Comparison of ENCODE assay signal across 9 cellular contexts in genomic region chr15:92845109-92845508, GRCh38. TPM values are rescaled to one million over a fixed set of nuclear protein-coding genes. Genes with fewer than 3 reads are reported as not detected.
DNase-seq lines count a peak whose midpoint lies in the region; ATAC-seq, FAIRE-seq and TF ChIP-seq lines count a peak whose summit lies in the region.
"Had no signal": no experiment of that assay in that cellular context is flagged by ENCODE, and none has a peak within 500 bp of the region (broad histone marks: within the 10 kb centered on the region; RNA-seq: fewer than 3 reads in every experiment).

No MANE protein-coding gene starts in this region.

- H3K27me3 ChIP-seq in GM12878 (replicated peaks in 1 of 2; ENCODE audit: control insufficient read depth in 2 of 2, insufficient read depth in 2 of 2, low read length in 1 of 2) (no peaks in the 10 kb centered on the region), right lobe of liver (no peaks in the 10 kb centered on the region)

- DNase-seq in GF-D8 (lab: John Stamatoyannopoulos, UW) (peak; percentile 79), NAMALWA (ENCODE audit: low spot score) (peak; percentile 84), GM12878 (ENCODE audit: low read depth, low spot score) (peak; percentile 74), right lobe of liver (no peak), AG20443 (ENCODE audit: low spot score) (no peak), NCI-H524 (lab: John Stamatoyannopoulos, UW) (no peak)

- SMC1A ChIA-PET in GM12878 (lab: Charles Lee; ENCODE audit: uncharacterized antibody, unreplicated experiment), result interaction anchor here (1.0 to 4.7 kb wide), 6 partner anchors 14 to 61 kb away, joined by 3 to 46 read pairs (median 5); no protein-coding TSS in a partner anchor

- no peak for TF ChIP-seq RAD21 in GM12878 (IDR thresholded peaks at IDR 0.05; ENCODE audit: insufficient read depth, low read depth, low read length)

- H3K36me3 ChIP-seq in GM12878 (ENCODE audit: control insufficient read depth in 2 of 2, insufficient read depth in 2 of 2, low read length in 1 of 2) (no peaks in the 10 kb centered on the region), right lobe of liver (no peaks in the 10 kb centered on the region)

- H4K20me1 ChIP-seq in GM12878 (ENCODE audit: control insufficient read depth, insufficient read depth), result no peaks in the 10 kb centered on the region

- intact Hi-C loops in GM12878 (cut with micrococcal nuclease; ENCODE audit: unreplicated experiment), result loop anchor here (5.0 kb wide), 1 partner anchor 37 kb away; no protein-coding TSS in a partner anchor
- intact Hi-C loops in right lobe of liver (cut with DNase I), result no loop called here

- H3K79me2 ChIP-seq in GM12878 (ENCODE audit: control insufficient read depth, insufficient read depth, low read length), result no peaks in the 10 kb centered on the region

- H3K27ac ChIP-seq in GM12878 (ENCODE audit: control insufficient read depth, insufficient read depth), result peak overlapping the region; percentile 80
- peak overlapping the region; percentile 16 to 42 (median 38) for H3K27ac ChIP-seq in right lobe of liver

- peak overlapping the region; percentile 3; the same call in 1 of the 2 replicates for H3K9ac ChIP-seq in GM12878 (ENCODE audit: control insufficient read depth, insufficient read depth, low read length)

- BruUV-seq in GM12878 (replicated peaks; lab: Mats Ljungman, UMichigan), result no TSS peak

- peak; percentile 86 for FAIRE-seq in GM12878 (lab: Jason Lieb, UNC)
- FAIRE-seq: TTC549 had no signal

- peak; percentile 69 for ATAC-seq in GM21528 (IDR thresholded peaks at IDR 0.05; ENCODE audit: low FRiP score, unreplicated experiment)
- peak; percentile 80 for ATAC-seq in GM12878
- peak; percentile 56 to 90 (median 72) for ATAC-seq in right lobe of liver
- no peak for ATAC-seq in HG02571 (IDR thresholded peaks at IDR 0.05; ENCODE audit: unreplicated experiment)

- no peak for TF ChIP-seq CTCF in GM12878 (IDR thresholded peaks at IDR 0.05 in 2 of 3, conservative IDR thresholded peaks at IDR 0.05 in 1 of 3; ENCODE audit: control insufficient read depth in 2 of 3, extremely low read depth in 1 of 3, insufficient read depth in 1 of 3, low read depth in 3 of 3, low read length in 3 of 3)
- TF ChIP-seq CTCF in right lobe of liver (IDR thresholded peaks at IDR 0.05), result no peak

- TF ChIP-seq POLR2A in GM12878 (IDR thresholded peaks at IDR 0.05; ENCODE audit: low read depth, low read length) (no peak), right lobe of liver (IDR thresholded peaks at IDR 0.05) (no peak)

- peak overlapping the region; percentile 34; the same call in 1 of the 2 replicates for H3K4me3 ChIP-seq in GM12878
- no peak overlapping the region for H3K4me3 ChIP-seq in right lobe of liver

- in situ Hi-C loops in GM12878 (cut with MboI), result no loop called here

- H2AFZ ChIP-seq in GM12878 (ENCODE audit: control insufficient read depth, low read depth, low read length), result peak overlapping the region; percentile 11

- H3K9me3 ChIP-seq in GM12878 (replicated peaks; ENCODE audit: control insufficient read depth, insufficient read depth, low read length), result no peaks in the 10 kb centered on the region
- no peaks in the 10 kb centered on the region for H3K9me3 ChIP-seq in right lobe of liver

- peak overlapping the region; percentile 49 for H3K4me2 ChIP-seq in GM12878 (ENCODE audit: control insufficient read depth, insufficient read depth)

- POLR2A ChIA-PET in GM12878 (lab: Charles Lee), result interaction anchor here (0.6 to 2.7 kb wide), 3 partner anchors 11 to 70 kb away, joined by 3 to 17 read pairs (median 5); no protein-coding TSS in a partner anchor

- CTCF ChIA-PET in GM12878 (lab: Yijun Ruan, JAX), result interaction anchor here (0.9 kb wide), 1 partner anchor 23 kb away, joined by 3 read pairs; no protein-coding TSS in a partner anchor

- no peak for TF ChIP-seq EP300 in GM12878 (IDR thresholded peaks at IDR 0.05; ENCODE audit: borderline replicate concordance in 1 of 2, control insufficient read depth in 1 of 2, low read depth in 2 of 2, low read length in 2 of 2)

- peaks cover 21% of the 10 kb centered on the region for H3K4me1 ChIP-seq in GM12878 (ENCODE audit: control insufficient read depth, insufficient read depth, low read length)
- H3K4me1 ChIP-seq in right lobe of liver, result peaks cover 0 to 11% (median 0%) of the 10 kb centered on the region in 4 donors

- RAD21 ChIA-PET in GM12878 (lab: Charles Lee; ENCODE audit: unreplicated experiment), result interaction anchor here (0.7 to 2.7 kb wide), 6 partner anchors 13 to 1479 kb away, joined by 3 to 17 read pairs (median 4); partner anchors contain the start of gene CHD2

TF ChIP-seq in GM12878, 131 proteins besides CTCF, POLR2A, EP300 and RAD21 (continues in another document):
- TF ChIP-seq ETV6 (conservative IDR thresholded peaks at IDR 0.05 in 1 of 2, IDR thresholded peaks at IDR 0.05 in 1 of 2; ENCODE audit: borderline replicate concordance in 1 of 2, low read depth in 1 of 2), result peak in 1 of 2 experiments; percentile 46; a peak in 1 of 4 replicates
- TF ChIP-seq IKZF1 (conservative IDR thresholded peaks at IDR 0.05), result peak; percentile 48
- TF ChIP-seq BCL3 (IDR thresholded peaks at IDR 0.05; ENCODE audit: borderline replicate concordance, insufficient read depth, low read depth, low read length, poor library complexity, severe bottlenecking), result no peak
- peak; percentile 28 to 36; a peak in 2 of 4 replicates for TF ChIP-seq IKZF2 (IDR thresholded peaks at IDR 0.05)
- TF ChIP-seq CREB1 (IDR thresholded peaks at IDR 0.05; ENCODE audit: low read depth), result no peak
- TF ChIP-seq ATF7 (IDR thresholded peaks at IDR 0.05; ENCODE audit: low read depth), result peak; percentile 54; the same call in 1 of the 2 replicates
- peak; percentile 85 for TF ChIP-seq SPI1 (IDR thresholded peaks at IDR 0.05; ENCODE audit: borderline replicate concordance, insufficient read depth, low read depth, low read length)
- 0 out of 2 replicates have a peak, but pooled peaks have one; percentile 22 for TF ChIP-seq ZNF687 (IDR thresholded peaks at IDR 0.05)

RNA-seq across cellular contexts. Expression of gene CHD2, which starts 55.0 kb away (rescaled TPM):
- total RNA-seq in GM12878 (2013; cell fraction: nucleolus; rRNA removed), result 881 and 884 TPM in 2 replicates
- total RNA-seq in GM12878 (2014; rRNA removed) (57.4 and 74.4 TPM in 2 replicates), GM12878 (2014; rRNA removed; fragmentation: Illumina TruSeq; extraction: Trizol) (64.6 and 74.9 TPM in 2 replicates), GM12878 (2021) (77.0 and 87.4 TPM in 2 replicates), right lobe of liver (10 to 100 TPM; 41.4 to 65.0 (median 56.6) TPM)
- polyA plus RNA-seq in GM12878 (2011; ENCODE audit: low read depth), result 50.2 TPM
- polyA plus RNA-seq in GM12878 (2011; rRNA removed) (94.7 and 100 TPM in 2 replicates), GM12878 (2014; fragmentation: Illumina TruSeq; extraction: Trizol) (88.0 and 102 TPM in 2 replicates), GM12878 (2014; fragmentation: Nextera tagmentation; extraction: Ambion mirVana) (10 to 100 TPM; 38.1 to 42.8 TPM), GM12878 (2014; rRNA removed) (59.8 and 69.9 TPM in 2 replicates), GM12878 (2016; fragmentation: Nextera tagmentation; extraction: Ambion mirVana) (10 to 100 TPM; 53.6 to 62.0 TPM)
- polyA plus RNA-seq in GM12878 (2011; cell fraction: cytosol; rRNA removed), result 65.9 and 93.5 TPM in 2 replicates
- 175 and 192 TPM in 2 replicates for polyA plus RNA-seq in GM12878 (2011; cell fraction: nucleus; rRNA removed)
- polyA plus RNA-seq in GM12878 (2012), result 64.4 and 66.3 TPM in 2 replicates
- polyA minus RNA-seq in GM12878 (2011; rRNA and poly(A)+ RNA removed), result 113 and 149 TPM in 2 replicates
- polyA minus RNA-seq in GM12878 (2011; cell fraction: cytosol; rRNA and poly(A)+ RNA removed), result 40.9 and 46.5 TPM in 2 replicates
- polyA minus RNA-seq in GM12878 (2011; cell fraction: nucleus; rRNA and poly(A)+ RNA removed), result 297 and 397 TPM in 2 replicates

Comparison
In these comparisons a context has a peak if more than half of its experiments do, and no peak if none do; other contexts are left out.
1. DNase-seq: peak in GF-D8 (single experiment), NAMALWA (single experiment) and GM12878 (single experiment); none in right lobe of liver (0 of 3), AG20443 (single experiment) and NCI-H524 (0 of 2).